ENCODE assay signal across 8 cellular contexts in the genomic region with DNA sequence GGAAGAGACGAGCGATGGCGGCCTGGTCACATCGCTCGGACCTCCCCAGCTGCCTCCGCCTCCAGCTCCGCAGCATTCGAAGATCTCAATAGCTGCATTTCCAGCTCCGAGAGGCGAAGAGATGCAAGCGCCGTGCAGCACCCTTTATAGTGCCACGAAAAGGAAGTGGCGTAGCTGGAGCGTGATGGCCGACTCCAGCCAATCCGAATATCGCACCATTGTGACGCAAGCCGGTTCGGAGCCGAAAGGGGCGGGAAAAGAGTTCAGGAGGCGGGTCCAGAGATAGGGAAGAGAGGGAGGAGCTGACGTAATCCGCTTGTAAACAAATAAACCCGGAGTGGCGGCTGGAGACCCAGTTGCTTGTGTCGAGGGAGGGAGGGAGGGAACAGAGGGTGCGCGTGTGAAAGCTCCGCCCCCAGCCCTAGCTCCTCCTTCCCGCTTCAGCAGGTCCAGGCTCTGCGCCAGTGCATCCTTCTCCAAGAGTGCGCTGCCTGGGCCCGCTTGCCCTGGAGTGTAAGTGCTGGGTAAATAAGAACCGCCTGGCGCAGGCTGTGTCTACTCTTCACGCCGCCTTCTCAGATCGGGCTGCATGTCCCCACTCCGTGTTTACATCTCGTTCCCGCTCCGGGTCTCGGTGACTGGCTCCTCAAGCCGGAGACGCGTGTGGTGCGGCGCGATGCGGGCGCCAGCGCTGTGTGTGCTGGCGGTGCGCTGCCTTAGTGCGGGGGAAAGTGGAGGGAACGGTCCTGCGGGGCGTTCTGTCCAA. TPM values are rescaled to one million over a fixed set of nuclear protein-coding genes. Genes with fewer than 3 reads are reported as not detected.
DNase-seq lines count a peak whose midpoint lies in the region; ATAC-seq and TF ChIP-seq lines count a peak whose summit lies in the region.

BTG1 (minus strand) TSS at position 116 of the 766 bp plus-strand sequence. CDS start 311 bp downstream, outside the sequence.

- H3K4me3 ChIP-seq in KMS-11 (IDR thresholded peaks at IDR 0.05; ENCODE audit: insufficient read depth, low read depth, low read length) (no peak within 1 kb of the TSS), Peyer's patch (peak within 1 kb of the TSS; percentile 62 to 96 (median 88)), esophagus (ENCODE audit: low read depth in 1 of 2, low read length in 2 of 2) (peak within 1 kb of the TSS; percentile 90 to 99), mucosa of stomach (ENCODE audit: low read length) (peak within 1 kb of the TSS; percentile 73)

- ATAC-seq in GM21737 (IDR thresholded peaks at IDR 0.05; ENCODE audit: unreplicated experiment) = peak; percentile 65

- H3K36me3 ChIP-seq in KMS-11 (ENCODE audit: insufficient read depth) (no peaks in the 10 kb centered on the region), Peyer's patch (peaks cover 0 to 21% (median 0%) of the 10 kb centered on the region in 3 donors), esophagus (ENCODE audit: control insufficient read depth in 2 of 2, insufficient read depth in 2 of 2, low read length in 1 of 2) (no peaks in the 10 kb centered on the region), mucosa of stomach (ENCODE audit: control insufficient read depth, insufficient read depth, low read length) (no peaks in the 10 kb centered on the region)

- H3K4me2 ChIP-seq in KMS-11 = peak within 1 kb of the TSS; percentile 78

- TF ChIP-seq POLR2A in Peyer's patch (IDR thresholded peaks at IDR 0.05) = peak; percentile 98 to 99

- H3K27ac ChIP-seq in KMS-11 = peak within 1 kb of the TSS; percentile 71
- H3K27ac ChIP-seq in Peyer's patch = peak within 1 kb of the TSS; percentile 96 to 99 (median 98)
- peak within 1 kb of the TSS; percentile 95 to 99 for H3K27ac ChIP-seq in esophagus (ENCODE audit: low read depth in 2 of 2, low read length in 1 of 2)

- H3K27me3 ChIP-seq in KMS-11 (ENCODE audit: insufficient read depth, low read depth) (no peaks in the 10 kb centered on the region), Peyer's patch (no peaks in the 10 kb centered on the region), esophagus (ENCODE audit: control insufficient read depth in 1 of 2, insufficient read depth in 2 of 2, low read length in 2 of 2) (no peaks in the 10 kb centered on the region), mucosa of stomach (ENCODE audit: control insufficient read depth, insufficient read depth, low read length) (no peaks in the 10 kb centered on the region)

- TF ChIP-seq CTCF in KMS-11 (conservative IDR thresholded peaks at IDR 0.05; ENCODE audit: low read depth, low read length) (no peak), Peyer's patch (IDR thresholded peaks at IDR 0.05) (peak in 3 of 6 experiments; percentile 10 to 22 (median 11))

- H3K79me2 ChIP-seq in KMS-11 (ENCODE audit: insufficient read depth, low read depth) = peaks cover 39% of the 10 kb centered on the region

- DNase-seq in DMS53 treated with DMSO at 0.1 percent for 48 hours (lab: John Stamatoyannopoulos, UW; ENCODE audit: unreplicated experiment) (peak; percentile 99), Peyer's patch (peak; percentile 98 to 99 (median 99))
- peak; percentile 98 to 99 for DNase-seq in activated T-cell treated with anti-CD3 and anti-CD28 coated beads, Interleukin-2, amount 50 U/mL, for 48 hours
- DNase-seq in stimulated activated CD8-positive, alpha-beta memory T cell treated with anti-CD3 and anti-CD28 coated beads, Interleukin-7, amount 100 ng/mL, for 1 hour (ENCODE audit: low read depth in 2 of 2) = peak; percentile 95 to 96

- WGBS in esophagus, 2 donors = 0% methylated on average over 61 of the region's 61 CpGs

- H3K4me1 ChIP-seq in KMS-11 (ENCODE audit: low read depth, poor library complexity, severe bottlenecking) = peaks cover 41% of the 10 kb centered on the region
- no peaks in the 10 kb centered on the region for H3K4me1 ChIP-seq in Peyer's patch
- no peaks in the 10 kb centered on the region for H3K4me1 ChIP-seq in esophagus (ENCODE audit: control insufficient read depth in 2 of 2, insufficient read depth in 2 of 2, low read length in 1 of 2)
- H3K4me1 ChIP-seq in mucosa of stomach (ENCODE audit: control insufficient read depth, insufficient read depth, low read length) = no peaks in the 10 kb centered on the region

- H4K20me1 ChIP-seq in KMS-11 (ENCODE audit: insufficient read depth) = no peaks in the 10 kb centered on the region

- H2AFZ ChIP-seq in KMS-11 (ENCODE audit: low read depth) = peak within 1 kb of the TSS; percentile 91

- peak within 1 kb of the TSS; percentile 74 for H3K9ac ChIP-seq in KMS-11
- peak within 1 kb of the TSS; percentile 97 for H3K9ac ChIP-seq in mucosa of stomach (ENCODE audit: low read length)

- H3K9me3 ChIP-seq in Peyer's patch (no peaks in the 10 kb centered on the region), esophagus (ENCODE audit: control insufficient read depth in 2 of 2, insufficient read depth in 1 of 2, low read depth in 1 of 2, low read length in 1 of 2) (no peaks in the 10 kb centered on the region), mucosa of stomach (ENCODE audit: control insufficient read depth, low read length) (no peaks in the 10 kb centered on the region)

RNA-seq across cellular contexts. Expression of gene BTG1, which starts in this region (rescaled TPM):
- 100 to 1,000 TPM in 1 of 4 donors, 10 to 100 TPM in 3; 49.2 to 111 (median 69.2) TPM for total RNA-seq in Peyer's patch
- polyA plus RNA-seq in esophagus = 10 to 100 TPM; 23.6 to 28.0 TPM
